In genomic region chr10:132904169-132904813, GRCh38 we compare ENCODE assay signal across 8 cellular contexts. TPM values are rescaled to one million over a fixed set of nuclear protein-coding genes. Genes with fewer than 3 reads are reported as not detected.
DNase-seq lines count a peak whose midpoint lies in the region; ATAC-seq, FAIRE-seq and TF ChIP-seq lines count a peak whose summit lies in the region.

No MANE protein-coding gene starts in this region.

- no peaks in the 10 kb centered on the region for H3K27me3 ChIP-seq in GM12878 (replicated peaks in 1 of 2; ENCODE audit: control insufficient read depth in 2 of 2, insufficient read depth in 2 of 2, low read length in 1 of 2)
- no peaks in the 10 kb centered on the region for H3K27me3 ChIP-seq in kidney epithelial cell (ENCODE audit: control insufficient read depth, insufficient read depth, low read length)

- RAD21 ChIA-PET in GM12878 (lab: Charles Lee; ENCODE audit: unreplicated experiment), result no interaction called here

- SMC1A ChIA-PET in GM12878 (lab: Charles Lee; ENCODE audit: uncharacterized antibody, unreplicated experiment), result no interaction called here

- no peaks in the 10 kb centered on the region for H4K20me1 ChIP-seq in OCI-LY7 (ENCODE audit: insufficient read depth, low read length)
- H4K20me1 ChIP-seq in GM12878 (ENCODE audit: control insufficient read depth, insufficient read depth), result no peaks in the 10 kb centered on the region

- H3K4me3 ChIP-seq in OCI-LY7 (ENCODE audit: low read depth, low read length, poor library complexity, severe bottlenecking) (no peak overlapping the region), GM12878 (no peak overlapping the region), kidney epithelial cell (ENCODE audit: low read depth, low read length) (no peak overlapping the region)

- WGBS in GM12878 (ENCODE audit: insufficient coverage, insufficient replicate concordance, low lambda C conversion rate, missing lambda C conversion rate), result 10% methylated on average over 15 of the region's 15 CpGs

- intact Hi-C loops in OCI-LY7 (cut with micrococcal nuclease; ENCODE audit: unreplicated experiment), result no loop called here
- intact Hi-C loops in GM12878 (cut with micrococcal nuclease; ENCODE audit: unreplicated experiment), result no loop called here

- CTCF ChIA-PET in OCI-LY7 (lab: Charles Lee; ENCODE audit: unreplicated experiment), result interaction anchor here (1.1 kb wide), 1 partner anchor 11 kb away, joined by 3 read pairs; no protein-coding TSS in a partner anchor
- CTCF ChIA-PET in GM12878 (lab: Yijun Ruan, JAX), result interaction anchor here (0.6 to 2.0 kb wide), 4 partner anchors 9 to 239 kb away, joined by 3 to 5 read pairs (median 4); no protein-coding TSS in a partner anchor

- TF ChIP-seq EP300 in GM12878 (IDR thresholded peaks at IDR 0.05; ENCODE audit: borderline replicate concordance in 1 of 2, control insufficient read depth in 1 of 2, low read depth in 2 of 2, low read length in 2 of 2), result no peak

- no TSS peak for BruUV-seq in OCI-LY7 (replicated peaks; lab: Mats Ljungman, UMichigan)
- BruUV-seq in GM12878 (replicated peaks; lab: Mats Ljungman, UMichigan), result no TSS peak

- ATAC-seq in GM12878 (peak; percentile 55; the same call in 2 of the 3 replicates), HG02884 (IDR thresholded peaks at IDR 0.05; ENCODE audit: unreplicated experiment) (no peak), GM21529 (IDR thresholded peaks at IDR 0.05; ENCODE audit: unreplicated experiment) (no peak)

- H3K4me1 ChIP-seq in OCI-LY7 (ENCODE audit: insufficient read depth, low read length, poor library complexity, severe bottlenecking) (no peaks in the 10 kb centered on the region), GM12878 (ENCODE audit: control insufficient read depth, insufficient read depth, low read length) (no peaks in the 10 kb centered on the region)

- in situ Hi-C loops in GM12878 (cut with MboI), result no loop called here

- peak; percentile 64 for FAIRE-seq in GM12891 (lab: Jason Lieb, UNC)
- no peak for FAIRE-seq in GM12878 (lab: Jason Lieb, UNC)

- no peaks in the 10 kb centered on the region for H3K9me2 ChIP-seq in OCI-LY7 (ENCODE audit: insufficient read depth, low read length)

- TF ChIP-seq POLR2A in GM12891 (IDR thresholded peaks at IDR 0.05; ENCODE audit: low read depth, low read length) (no peak), GM12878 (IDR thresholded peaks at IDR 0.05; ENCODE audit: low read depth, low read length) (no peak)

- no peaks in the 10 kb centered on the region for H3K9me3 ChIP-seq in OCI-LY7 (ENCODE audit: low read length)
- H3K9me3 ChIP-seq in GM12878 (replicated peaks; ENCODE audit: control insufficient read depth, insufficient read depth, low read length), result no peaks in the 10 kb centered on the region; the same call in 2 of the 3 replicates

- H3K4me2 ChIP-seq in OCI-LY7 (ENCODE audit: low read length) (no peak overlapping the region), GM12878 (ENCODE audit: control insufficient read depth, insufficient read depth) (no peak overlapping the region)

- H3K36me3 ChIP-seq in OCI-LY7 (ENCODE audit: insufficient read depth, low read length) (no peaks in the 10 kb centered on the region), GM12878 (ENCODE audit: control insufficient read depth in 2 of 2, insufficient read depth in 2 of 2, low read length in 1 of 2) (no peaks in the 10 kb centered on the region), kidney epithelial cell (ENCODE audit: control insufficient read depth, insufficient read depth, low read length) (no peaks in the 10 kb centered on the region)

- TF ChIP-seq RAD21 in GM12878 (IDR thresholded peaks at IDR 0.05; ENCODE audit: insufficient read depth, low read depth, low read length), result peak; percentile 73

- no peak overlapping the region for H2AFZ ChIP-seq in OCI-LY7 (ENCODE audit: low read length)
- no peak overlapping the region for H2AFZ ChIP-seq in GM12878 (ENCODE audit: control insufficient read depth, low read depth, low read length)

- H3K27ac ChIP-seq in OCI-LY7 (ENCODE audit: low read depth, low read length, poor library complexity, severe bottlenecking), result no peak overlapping the region
- no peak overlapping the region for H3K27ac ChIP-seq in GM12878 (ENCODE audit: control insufficient read depth, insufficient read depth)

- TF ChIP-seq CTCF in OCI-LY7 (conservative IDR thresholded peaks at IDR 0.05; ENCODE audit: low read length) (peak; percentile 78), GM12878 (IDR thresholded peaks at IDR 0.05 in 2 of 3, conservative IDR thresholded peaks at IDR 0.05 in 1 of 3; ENCODE audit: control insufficient read depth in 2 of 3, extremely low read depth in 1 of 3, insufficient read depth in 1 of 3, low read depth in 3 of 3, low read length in 3 of 3) (peak; percentile 64 to 87 (median 80)), kidney epithelial cell (IDR thresholded peaks at IDR 0.05; ENCODE audit: insufficient read depth, low read length, poor library complexity, severe bottlenecking) (peak; percentile 90)

- H3K79me2 ChIP-seq in OCI-LY7 (ENCODE audit: insufficient read depth, low read depth, low read length) (no peaks in the 10 kb centered on the region), GM12878 (ENCODE audit: control insufficient read depth, insufficient read depth, low read length) (no peaks in the 10 kb centered on the region)

- DNase-seq in AML-193 (lab: John Stamatoyannopoulos, UW) (peak; percentile 9 to 45), GM12891 (ENCODE audit: insufficient read length, low spot score) (peak; percentile 70), OCI-LY7 (ENCODE audit: low spot score) (peak; percentile 15), GM12878 (ENCODE audit: low read depth, low spot score) (no peak), kidney epithelial cell (ENCODE audit: low read depth) (no peak)
- peak; percentile 74 for DNase-seq in stimulated activated CD8-positive, alpha-beta memory T cell treated with anti-CD3 and anti-CD28 coated beads, Interleukin-4, amount 100 ng/mL, for 48 hours

- POLR2A ChIA-PET in OCI-LY7 (lab: Charles Lee), result no interaction called here
- POLR2A ChIA-PET in GM12878 (lab: Charles Lee), result no interaction called here

- H3K9ac ChIP-seq in GM12878 (ENCODE audit: control insufficient read depth, insufficient read depth, low read length), result no peak overlapping the region

TF ChIP-seq in GM12891, 5 proteins besides CTCF, POLR2A, EP300 and RAD21:
- TF ChIP-seq TAF1 (IDR thresholded peaks at IDR 0.05; ENCODE audit: low read depth, low read length) (no peak), SPI1 (IDR thresholded peaks at IDR 0.05; ENCODE audit: low read depth, low read length) (no peak), PAX5 (IDR thresholded peaks at IDR 0.05; ENCODE audit: insufficient read depth, low read length, severe bottlenecking) (no peak), POU2F2 (IDR thresholded peaks at IDR 0.05; ENCODE audit: low read depth, low read length) (no peak), POLR2AphosphoS5 (IDR thresholded peaks at IDR 0.05; ENCODE audit: low read depth, low read length) (no peak)

TF ChIP-seq in GM12878, 131 proteins besides CTCF, POLR2A, EP300 and RAD21:
- TF ChIP-seq IRF3 (IDR thresholded peaks at IDR 0.05) (no peak), SMC3 (IDR thresholded peaks at IDR 0.05; ENCODE audit: borderline replicate concordance, low read length) (peak; percentile 43; the same call in 1 of the 2 replicates), TCF7 (IDR thresholded peaks at IDR 0.05; ENCODE audit: borderline replicate concordance) (no peak), JUNB (IDR thresholded peaks at IDR 0.05) (no peak)
TF ChIP-seq in GM12878: peak in this region for 1.

RNA-seq across cellular contexts. Expression of gene CFAP46, which starts 38.1 kb away (rescaled TPM):
- polyA plus RNA-seq in GM12891 (2012; ENCODE audit: low read depth, missing spikeins), result 1.5 TPM
- not detected in 2 replicates for total RNA-seq in OCI-LY7 (2014; rRNA removed; shearing (Covaris generic))
- total RNA-seq in OCI-LY7 (2022) (not detected in 2 replicates), GM12878 (2014; rRNA removed) (not detected in 2 replicates), GM12878 (2014; rRNA removed; fragmentation: Illumina TruSeq; extraction: Trizol) (not detected in 2 replicates), GM12878 (2021) (not detected in 2 replicates), kidney epithelial cell (3.8 and 5.1 TPM in 2 replicates)
- not detected in 2 replicates for total RNA-seq in GM12878 (2013; cell fraction: nucleolus; rRNA removed)
- not detected for polyA plus RNA-seq in GM12878 (2011; ENCODE audit: low read depth)
- polyA plus RNA-seq in GM12878 (2011; rRNA removed) (0.01 TPM in 1 of 2 replicates, not detected in the other), GM12878 (2014; fragmentation: Illumina TruSeq; extraction: Trizol) (not detected in 2 replicates), GM12878 (2014; fragmentation: Nextera tagmentation; extraction: Ambion mirVana) (not detected), GM12878 (2014; rRNA removed) (0.18 TPM in 1 of 2 replicates, not detected in the other), GM12878 (2016; fragmentation: Nextera tagmentation; extraction: Ambion mirVana) (under 1 TPM in 1 of 2 experiments, not detected in 1; 0.03 TPM)
- polyA plus RNA-seq in GM12878 (2011; cell fraction: cytosol; rRNA removed), result 0.03 TPM in 2 replicates
- 0.07 and 0.22 TPM in 2 replicates for polyA plus RNA-seq in GM12878 (2011; cell fraction: nucleus; rRNA removed)
- polyA plus RNA-seq in GM12878 (2012), result 0.19 and 0.39 TPM in 2 replicates
- polyA minus RNA-seq in GM12878 (2011; rRNA and poly(A)+ RNA removed), result 0.10 TPM in 1 of 2 replicates, not detected in the other
- polyA minus RNA-seq in GM12878 (2011; cell fraction: cytosol; rRNA and poly(A)+ RNA removed), result not detected in 2 replicates
- polyA minus RNA-seq in GM12878 (2011; cell fraction: nucleus; rRNA and poly(A)+ RNA removed), result 0.12 and 0.48 TPM in 2 replicates

Comparison
In these comparisons a context has a peak if more than half of its experiments do, and no peak if none do; other contexts are left out.
1. DNase-seq: peak in AML-193 (2 of 2), GM12891 (single experiment), OCI-LY7 (single experiment) and stimulated activated CD8-positive, alpha-beta memory T cell treated with anti-CD3 and anti-CD28 coated beads, Interleukin-4, amount 100 ng/mL, for 48 hours (single experiment); none in GM12878 (single experiment) and kidney epithelial cell (single experiment).
2. Peak in every context shown above with its lines, with median percentiles within 50 percentile points of each other: CTCF ChIP-seq.